22 cellular contexts compared by ENCODE assay signal in the genomic region with DNA sequence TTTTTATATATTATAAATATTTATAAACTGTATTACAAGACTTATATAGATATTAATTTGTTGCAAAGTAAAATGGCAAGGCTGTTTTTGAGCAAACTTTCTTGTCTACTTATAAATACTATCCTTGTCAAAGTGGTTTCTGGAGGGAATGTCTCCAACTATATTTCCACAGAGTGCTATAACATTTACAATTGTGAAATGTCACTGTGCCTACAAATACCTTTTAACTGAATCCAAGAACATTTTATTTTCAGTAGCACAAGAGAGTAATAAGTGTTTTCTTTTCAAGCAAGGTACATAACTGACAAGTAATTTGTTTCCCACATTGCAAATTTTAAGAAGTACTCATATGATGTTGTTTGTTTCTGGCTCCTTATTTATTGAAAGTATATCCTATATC.
"Had no signal": no experiment of that assay in that cellular context is flagged by ENCODE, and none has a peak within 500 bp of the region (broad histone marks: within the 10 kb centered on the region; RNA-seq: fewer than 3 reads in every experiment).

No MANE protein-coding gene starts in this region.

- H3K4me3 ChIP-seq: heart right ventricle, lower lobe of right lung, prostate gland, right atrium auricular region, sigmoid colon, skin epidermis, spleen, suprapubic skin, transverse colon, vagina had no signal

- ATAC-seq: effector memory CD8-positive, alpha-beta T cell; heart right ventricle; left cardiac atrium; left ventricle myocardium superior; naive thymus-derived CD8-positive, alpha-beta T cell; stimulated activated memory B cell treated with anti-CD40 and anti-IgM and Interleukin-4, amounts not matched to agents 10 μg/mL and 1 μg/mL and 100 μg/mL, for 72 hours had no signal

- DNase-seq: cortex of kidney; effector memory CD8-positive, alpha-beta T cell; foreskin fibroblast; glutamatergic neuron; heart right ventricle; hippocampal formation; left cardiac atrium; left ventricle myocardium superior; lower lobe of right lung; naive thymus-derived CD8-positive, alpha-beta T cell; nephron progenitor cell; nucleus accumbens; sigmoid colon; spleen; stimulated activated CD4-positive, alpha-beta T cell treated with anti-CD3 and anti-CD28 coated beads, Interleukin-4, amount 100 ng/mL, for 4 hours; transverse colon had no signal

- H3K27ac ChIP-seq: heart right ventricle, lower lobe of right lung, prostate gland, right atrium auricular region, sigmoid colon, skin epidermis, spleen, suprapubic skin, transverse colon, vagina had no signal

- H3K27me3 ChIP-seq: heart right ventricle, right atrium auricular region, sigmoid colon, spleen, suprapubic skin, transverse colon, vagina had no signal

- H3K9me3 ChIP-seq: heart right ventricle, lower lobe of right lung, prostate gland, right atrium auricular region, sigmoid colon, spleen, suprapubic skin, transverse colon, vagina had no signal

- H3K36me3 ChIP-seq: heart right ventricle, lower lobe of right lung, prostate gland, right atrium auricular region, sigmoid colon, spleen, suprapubic skin, transverse colon, vagina had no signal

- H3K4me1 ChIP-seq: lower lobe of right lung, prostate gland, spleen, suprapubic skin, transverse colon, vagina had no signal
